Comparison of ENCODE assay signal across 8 cellular contexts in the genomic region with DNA sequence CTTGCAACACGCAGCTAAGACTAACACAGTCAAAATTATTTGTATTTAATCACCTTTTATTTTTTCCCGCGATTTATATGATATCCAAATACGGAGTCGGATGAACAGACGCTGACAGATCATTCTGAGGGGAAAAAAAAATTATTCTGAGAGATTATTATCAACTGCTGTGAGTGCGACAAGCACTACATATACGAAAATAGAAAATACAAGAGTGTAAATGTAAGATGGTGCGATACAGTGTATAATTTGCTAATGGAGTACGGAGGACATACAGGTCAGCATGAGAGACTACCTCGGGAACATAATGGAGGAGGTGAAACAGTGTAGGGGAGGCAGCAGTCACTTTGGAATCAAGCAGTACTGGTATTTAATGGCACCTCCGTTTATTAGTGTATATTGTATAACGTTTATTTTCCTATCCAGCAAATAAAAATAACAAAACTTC. TPM values are rescaled to one million over a fixed set of nuclear protein-coding genes. Genes with fewer than 3 reads are reported as not detected.
A peak's percentile ranks its signal among the peaks of the same experiment; 100 is the strongest.
DNase-seq lines count a peak whose midpoint lies in the region; ATAC-seq lines count a peak whose summit lies in the region.

No MANE protein-coding gene starts in this region.

- H3K4me1 ChIP-seq in iPS-18a (ENCODE audit: control insufficient read depth, low read depth, low read length) (peaks cover 23% of the 10 kb centered on the region), stomach smooth muscle (ENCODE audit: control insufficient read depth, insufficient read depth, low read length) (peaks cover 13% of the 10 kb centered on the region)

- H3K36me3 ChIP-seq in iPS-18a (ENCODE audit: control insufficient read depth, low read depth, low read length): no peaks in the 10 kb centered on the region
- no peaks in the 10 kb centered on the region for H3K36me3 ChIP-seq in stomach smooth muscle (ENCODE audit: control insufficient read depth in 2 of 2, insufficient read depth in 2 of 2, low read length in 2 of 2)

- no peaks in the 10 kb centered on the region for H3K36me3 Mint-ChIP-seq in stimulated activated naive CD8-positive, alpha-beta T cell treated with anti-CD3 and anti-CD28 coated beads, Interleukin-15, Interleukin-2, amounts not matched to agents 100 ng/mL and 50 ng/mL, for 24 hours (ENCODE audit: low read depth)
- no peaks in the 10 kb centered on the region for H3K36me3 Mint-ChIP-seq in activated T-helper 1 cell treated with anti-CD3 and anti-CD28 coated beads, Interleukin-12 subunit alpha, Interleukin-12 subunit beta, Interleukin-2, Interleukin-4 antibody, amounts not matched to agents 30 ng/mL and 10 ng/mL and 1 ng/mL, durations not matched to agents 14 hours and 24 hours and 36 hours (ENCODE audit: low read depth)

- no peak for ATAC-seq in stimulated activated naive CD8-positive, alpha-beta T cell treated with anti-CD3 and anti-CD28 coated beads, Interleukin-15, Interleukin-2, amounts not matched to agents 100 U/mL and 50 U/mL, for 24 hours
- ATAC-seq in HG03135 (IDR thresholded peaks at IDR 0.05; ENCODE audit: unreplicated experiment) (no peak), GM21723 (IDR thresholded peaks at IDR 0.05; ENCODE audit: unreplicated experiment) (no peak)

- DNase-seq in stimulated activated naive CD8-positive, alpha-beta T cell treated with anti-CD3 and anti-CD28 coated beads, Interleukin-15, Interleukin-2, amounts not matched to agents 100 U/mL and 50 U/mL, for 24 hours: no peak
- DNase-seq in activated T-helper 1 cell treated with anti-CD3 and anti-CD28 coated beads, Interleukin-12 subunit alpha, Interleukin-12 subunit beta, Interleukin-2, Interleukin-4 antibody, amounts not matched to agents 30 ng/mL and 10 ng/mL and 1 ng/mL, durations not matched to agents 14 hours and 24 hours and 36 hours (ENCODE audit: low spot score): no peak
- DNase-seq in GF-D8 (lab: John Stamatoyannopoulos, UW): no peak

- H3K9me3 ChIP-seq in iPS-18a (ENCODE audit: control insufficient read depth, low read depth, low read length): no peaks in the 10 kb centered on the region
- no peaks in the 10 kb centered on the region for H3K9me3 ChIP-seq in stomach smooth muscle (ENCODE audit: control insufficient read depth in 2 of 2, low read length in 2 of 2)

- intact Hi-C loops in activated T-helper 1 cell treated with anti-CD3 and anti-CD28 coated beads, Interleukin-12 subunit alpha, Interleukin-12 subunit beta, Interleukin-2, Interleukin-4 antibody, amounts not matched to agents 30 ng/mL and 10 ng/mL and 1 ng/mL, durations not matched to agents 14 hours and 24 hours and 36 hours (cut with micrococcal nuclease): loop anchor here (1.0 to 10.0 kb wide), 6 partner anchors 21 to 1539 kb away; a partner anchor contains a TSS

- H3K4me3 ChIP-seq in iPS-18a (ENCODE audit: low read length) (peak overlapping the region; percentile 62), stomach smooth muscle (ENCODE audit: low read length in 2 of 2) (peak overlapping the region; percentile 71 to 88)

- peaks cover 14% of the 10 kb centered on the region for H3K27me3 ChIP-seq in iPS-18a (ENCODE audit: control insufficient read depth, insufficient read depth, low read length)
- H3K27me3 ChIP-seq in stomach smooth muscle (ENCODE audit: control insufficient read depth in 1 of 2, insufficient read depth in 2 of 2, low read length in 2 of 2): no peaks in the 10 kb centered on the region

- H3K27ac Mint-ChIP-seq in stimulated activated naive CD8-positive, alpha-beta T cell treated with anti-CD3 and anti-CD28 coated beads, Interleukin-15, Interleukin-2, amounts not matched to agents 100 ng/mL and 50 ng/mL, for 24 hours: peak overlapping the region; percentile 98
- peak overlapping the region; percentile 92 for H3K27ac Mint-ChIP-seq in activated T-helper 1 cell treated with anti-CD3 and anti-CD28 coated beads, Interleukin-12 subunit alpha, Interleukin-12 subunit beta, Interleukin-2, Interleukin-4 antibody, amounts not matched to agents 30 ng/mL and 10 ng/mL and 1 ng/mL, durations not matched to agents 14 hours and 24 hours and 36 hours

- peak overlapping the region; percentile 69 for H3K9ac ChIP-seq in iPS-18a (ENCODE audit: low read length)
- peak overlapping the region; percentile 59 to 86 for H3K9ac ChIP-seq in stomach smooth muscle (ENCODE audit: low read length in 2 of 2)

- peak overlapping the region; percentile 97 for H3K4me3 Mint-ChIP-seq in stimulated activated naive CD8-positive, alpha-beta T cell treated with anti-CD3 and anti-CD28 coated beads, Interleukin-15, Interleukin-2, amounts not matched to agents 100 ng/mL and 50 ng/mL, for 24 hours
- peak overlapping the region; percentile 91 for H3K4me3 Mint-ChIP-seq in activated T-helper 1 cell treated with anti-CD3 and anti-CD28 coated beads, Interleukin-12 subunit alpha, Interleukin-12 subunit beta, Interleukin-2, Interleukin-4 antibody, amounts not matched to agents 30 ng/mL and 10 ng/mL and 1 ng/mL, durations not matched to agents 14 hours and 24 hours and 36 hours

- no peaks in the 10 kb centered on the region for H3K9me3 Mint-ChIP-seq in stimulated activated naive CD8-positive, alpha-beta T cell treated with anti-CD3 and anti-CD28 coated beads, Interleukin-15, Interleukin-2, amounts not matched to agents 100 ng/mL and 50 ng/mL, for 24 hours
- no peaks in the 10 kb centered on the region for H3K9me3 Mint-ChIP-seq in activated T-helper 1 cell treated with anti-CD3 and anti-CD28 coated beads, Interleukin-12 subunit alpha, Interleukin-12 subunit beta, Interleukin-2, Interleukin-4 antibody, amounts not matched to agents 30 ng/mL and 10 ng/mL and 1 ng/mL, durations not matched to agents 14 hours and 24 hours and 36 hours

- no peaks in the 10 kb centered on the region for H3K27me3 Mint-ChIP-seq in stimulated activated naive CD8-positive, alpha-beta T cell treated with anti-CD3 and anti-CD28 coated beads, Interleukin-15, Interleukin-2, amounts not matched to agents 100 ng/mL and 50 ng/mL, for 24 hours
- no peaks in the 10 kb centered on the region for H3K27me3 Mint-ChIP-seq in activated T-helper 1 cell treated with anti-CD3 and anti-CD28 coated beads, Interleukin-12 subunit alpha, Interleukin-12 subunit beta, Interleukin-2, Interleukin-4 antibody, amounts not matched to agents 30 ng/mL and 10 ng/mL and 1 ng/mL, durations not matched to agents 14 hours and 24 hours and 36 hours (ENCODE audit: insufficient read depth)

- peaks cover 40% of the 10 kb centered on the region for H3K4me1 Mint-ChIP-seq in stimulated activated naive CD8-positive, alpha-beta T cell treated with anti-CD3 and anti-CD28 coated beads, Interleukin-15, Interleukin-2, amounts not matched to agents 100 ng/mL and 50 ng/mL, for 24 hours (ENCODE audit: low read depth)
- peaks cover 40% of the 10 kb centered on the region for H3K4me1 Mint-ChIP-seq in activated T-helper 1 cell treated with anti-CD3 and anti-CD28 coated beads, Interleukin-12 subunit alpha, Interleukin-12 subunit beta, Interleukin-2, Interleukin-4 antibody, amounts not matched to agents 30 ng/mL and 10 ng/mL and 1 ng/mL, durations not matched to agents 14 hours and 24 hours and 36 hours (ENCODE audit: low read depth)

- H3K27ac ChIP-seq in iPS-18a (ENCODE audit: low read length) (peak overlapping the region; percentile 30), stomach smooth muscle (ENCODE audit: low read length) (peak overlapping the region; percentile 77)

RNA-seq across cellular contexts. Expression of a gene that starts 2.8 kb away (rescaled TPM):
- total RNA-seq in activated T-helper 1 cell treated with anti-CD3 and anti-CD28 coated beads, Interleukin-12 subunit alpha, Interleukin-12 subunit beta, Interleukin-2, Interleukin-4 antibody, amounts not matched to agents 30 ng/mL and 10 ng/mL and 1 ng/mL, durations not matched to agents 14 hours and 24 hours and 36 hours: 26.6 and 29.3 TPM in 2 replicates

RNA-seq across cellular contexts. Expression of a gene that starts 21.5 kb away (rescaled TPM):
- total RNA-seq in activated T-helper 1 cell treated with anti-CD3 and anti-CD28 coated beads, Interleukin-12 subunit alpha, Interleukin-12 subunit beta, Interleukin-2, Interleukin-4 antibody, amounts not matched to agents 30 ng/mL and 10 ng/mL and 1 ng/mL, durations not matched to agents 14 hours and 24 hours and 36 hours: 35.8 and 38.8 TPM in 2 replicates
